10 cellular contexts compared by ENCODE assay signal in the genomic region with DNA sequence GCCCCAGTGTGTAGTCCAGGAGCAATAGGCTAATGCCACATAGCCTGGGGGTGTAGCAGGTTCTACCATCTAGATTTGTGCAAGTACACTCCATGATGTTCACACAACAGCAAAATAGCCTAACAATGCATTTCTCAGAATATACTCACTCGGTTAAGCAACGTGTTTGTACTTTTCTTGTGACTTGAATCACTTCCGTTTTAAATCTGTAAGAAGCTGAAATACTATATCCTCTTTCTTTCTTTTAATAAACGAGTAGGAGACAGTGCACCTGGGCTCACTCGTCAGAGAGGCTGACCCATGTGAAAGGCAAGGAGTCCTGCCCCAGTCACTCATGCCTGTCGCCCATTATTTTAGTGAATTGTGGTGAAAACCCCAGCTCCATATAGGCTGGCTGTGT.
DNase-seq lines count a peak whose midpoint lies in the region; ATAC-seq and TF ChIP-seq lines count a peak whose summit lies in the region.
"Had no signal": no experiment of that assay in that cellular context is flagged by ENCODE, and none has a peak within 500 bp of the region (broad histone marks: within the 10 kb centered on the region; RNA-seq: fewer than 3 reads in every experiment).

No MANE protein-coding gene starts in this region.

- TF ChIP-seq CTCF in choroid plexus epithelial cell (conservative IDR thresholded peaks at IDR 0.05; ENCODE audit: low read depth, low read length) = no peak

- intact Hi-C loops in left cardiac atrium (cut with DNase I) = no loop called here

- ATAC-seq in GM18867 (IDR thresholded peaks at IDR 0.05; ENCODE audit: unreplicated experiment) (peak; percentile 75), left cardiac atrium (no peak), GM19463 (IDR thresholded peaks at IDR 0.05; ENCODE audit: unreplicated experiment) (no peak)
- ATAC-seq: activated T-helper 17 cell treated with anti-CD3 and anti-CD28 coated beads, Interleukin-2, amount 50 U/mL, for 72 hours; stimulated activated naive CD8-positive, alpha-beta T cell treated with anti-CD3 and anti-CD28 coated beads, Interleukin-15, amount 100 ng/mL, for 72 hours had no signal

- no peak overlapping the region for H3K4me3 ChIP-seq in choroid plexus epithelial cell (ENCODE audit: low read depth, low read length)
- no peak overlapping the region for H3K4me3 ChIP-seq in skeletal muscle cell (ENCODE audit: low read depth, low read length)
- H3K4me3 ChIP-seq: spleen had no signal

- DNase-seq in M059J (ENCODE audit: low read depth) (peak; percentile 42), choroid plexus epithelial cell (ENCODE audit: low read depth) (peak; percentile 33), skeletal muscle cell (ENCODE audit: low read depth) (peak; percentile 3), left cardiac atrium (no peak)
- no peak for DNase-seq in NK-92 treated with Interleukin-12 subunit alpha and Interleukin-12 subunit beta, amount 100 ng/mL, for 24 hours (lab: John Stamatoyannopoulos, UW)
- DNase-seq: spleen; stimulated activated naive CD8-positive, alpha-beta T cell treated with anti-CD3 and anti-CD28 coated beads, Interleukin-15, amount 100 ng/mL, for 72 hours had no signal

Comparison
In these comparisons a context has a peak if more than half of its experiments do, and no peak if none do; other contexts are left out.
1. DNase-seq: peak in M059J (single experiment), choroid plexus epithelial cell (single experiment) and skeletal muscle cell (single experiment); none in NK-92 treated with Interleukin-12 subunit alpha and Interleukin-12 subunit beta, amount 100 ng/mL, for 24 hours (single experiment) and left cardiac atrium (single experiment).